ENCODE assay signal across 17 cellular contexts in genomic region chr10:11081413-11081812, GRCh38.
DNase-seq lines count a peak whose midpoint lies in the region; ATAC-seq, FAIRE-seq and TF ChIP-seq lines count a peak whose summit lies in the region.
"Had no signal": no experiment of that assay in that cellular context is flagged by ENCODE, and none has a peak within 500 bp of the region (broad histone marks: within the 10 kb centered on the region; RNA-seq: fewer than 3 reads in every experiment).

No MANE protein-coding gene starts in this region.

- no peak overlapping the region for H3K9ac ChIP-seq in GM12878 (ENCODE audit: control insufficient read depth, insufficient read depth, low read length)
- H3K9ac ChIP-seq: GM23248 had no signal

- H3K27ac ChIP-seq in heart right ventricle (peak overlapping the region in 4 of 10 donors; percentile 9 to 23 (median 20)), GM12878 (ENCODE audit: control insufficient read depth, insufficient read depth) (peak overlapping the region; percentile 6; the same call in 1 of the 2 replicates), right atrium auricular region (peak overlapping the region; percentile 15 to 52), tibial nerve (peak overlapping the region in 2 of 4 donors; percentile 60 to 76), sigmoid colon (no peak overlapping the region)
- H3K27ac ChIP-seq: 22Rv1, GM23248, HL-60 had no signal

- H3K4me1 ChIP-seq in heart right ventricle (peaks cover 14 to 74% (median 49%) of the 10 kb centered on the region in 9 donors), GM12878 (ENCODE audit: control insufficient read depth, insufficient read depth, low read length) (peaks cover 12% of the 10 kb centered on the region), right atrium auricular region (peaks cover 0 to 65% of the 10 kb centered on the region in 2 donors), tibial nerve (peaks cover 0 to 63% (median 25%) of the 10 kb centered on the region in 4 donors), sigmoid colon (peaks cover 0 to 25% (median 18%) of the 10 kb centered on the region in 4 donors)
- H3K4me1 ChIP-seq: Caco-2 had no signal

- TF ChIP-seq POLR2A in GM12878 (IDR thresholded peaks at IDR 0.05; ENCODE audit: low read depth, low read length) (no peak), tibial nerve (IDR thresholded peaks at IDR 0.05) (no peak), sigmoid colon (IDR thresholded peaks at IDR 0.05) (no peak)

- intact Hi-C loops in Right ventricle myocardium inferior (cut with DNase I) = no loop called here
- intact Hi-C loops in heart right ventricle (cut with DNase I) = no loop called here
- intact Hi-C loops in GM12878 (cut with micrococcal nuclease; ENCODE audit: unreplicated experiment) = no loop called here
- intact Hi-C loops in sigmoid colon (cut with DNase I) = no loop called here
- intact Hi-C loops in left colon (cut with DNase I, micrococcal nuclease) = no loop called here

- TF ChIP-seq EP300 in GM12878 (IDR thresholded peaks at IDR 0.05; ENCODE audit: borderline replicate concordance in 1 of 2, control insufficient read depth in 1 of 2, low read depth in 2 of 2, low read length in 2 of 2) = no peak
- TF ChIP-seq EP300 in tibial nerve (IDR thresholded peaks at IDR 0.05) = peak; percentile 52 to 68
- TF ChIP-seq EP300 in sigmoid colon (IDR thresholded peaks at IDR 0.05) = no peak

- no peak for FAIRE-seq in GM12878 (lab: Jason Lieb, UNC)
- FAIRE-seq in RCC 7860 (lab: Jason Lieb, UNC) = no peak
- FAIRE-seq: H54 had no signal

- H3K79me2 ChIP-seq in GM12878 (ENCODE audit: control insufficient read depth, insufficient read depth, low read length) = no peaks in the 10 kb centered on the region

- POLR2A ChIA-PET in GM12878 (lab: Charles Lee) = no interaction called here

- no peaks in the 10 kb centered on the region for H3K27me3 ChIP-seq in heart right ventricle
- no peaks in the 10 kb centered on the region for H3K27me3 ChIP-seq in GM12878 (replicated peaks in 1 of 2; ENCODE audit: control insufficient read depth in 2 of 2, insufficient read depth in 2 of 2, low read length in 1 of 2)
- no peaks in the 10 kb centered on the region for H3K27me3 ChIP-seq in right atrium auricular region
- no peaks in the 10 kb centered on the region for H3K27me3 ChIP-seq in tibial nerve
- no peaks in the 10 kb centered on the region for H3K27me3 ChIP-seq in sigmoid colon

- no peak for TF ChIP-seq RAD21 in GM12878 (IDR thresholded peaks at IDR 0.05; ENCODE audit: insufficient read depth, low read depth, low read length)

- H3K4me3 ChIP-seq in heart right ventricle (no peak overlapping the region), GM12878 (no peak overlapping the region), right atrium auricular region (no peak overlapping the region), tibial nerve (no peak overlapping the region), sigmoid colon (no peak overlapping the region)
- H3K4me3 ChIP-seq: GM23248 had no signal

- CTCF ChIA-PET in GM12878 (lab: Yijun Ruan, JAX) = no interaction called here

- no peaks in the 10 kb centered on the region for H3K36me3 ChIP-seq in heart right ventricle
- H3K36me3 ChIP-seq in GM12878 (ENCODE audit: control insufficient read depth in 2 of 2, insufficient read depth in 2 of 2, low read length in 1 of 2) = no peaks in the 10 kb centered on the region
- no peaks in the 10 kb centered on the region for H3K36me3 ChIP-seq in right atrium auricular region
- no peaks in the 10 kb centered on the region for H3K36me3 ChIP-seq in tibial nerve
- no peaks in the 10 kb centered on the region for H3K36me3 ChIP-seq in sigmoid colon

- 38 to 59% methylated on average over 3 of the region's 3 CpGs for WGBS in heart right ventricle, 2 donors
- 2% methylated on average over 3 of the region's 3 CpGs for WGBS in GM12878 (ENCODE audit: insufficient coverage, insufficient replicate concordance, low lambda C conversion rate, missing lambda C conversion rate)
- WGBS in tibial nerve, 2 donors = 31 to 34% methylated on average over 3 of the region's 3 CpGs
- WGBS in sigmoid colon, 2 donors = 52 to 89% methylated on average over 3 of the region's 3 CpGs

- DNase-seq in Right ventricle myocardium inferior (ENCODE audit: missing footprints) (no peak), heart right ventricle (no peak), GM12878 (ENCODE audit: low read depth, low spot score) (no peak), right atrium auricular region (ENCODE audit: low spot score) (no peak), tibial nerve (ENCODE audit: low spot score in 2 of 2) (no peak), sigmoid colon (no peak), RCC 7860 (ENCODE audit: low spot score) (no peak), left colon (no peak)
- DNase-seq: Caco-2; CD8-positive, alpha-beta memory T cell; DND-41; GF-D8; GM23248 had no signal

- no TSS peak for BruUV-seq in GM12878 (replicated peaks; lab: Mats Ljungman, UMichigan)

- ATAC-seq in Right ventricle myocardium inferior (peak; percentile 51), heart right ventricle (no peak), GM12878 (no peak), left colon (no peak)
- ATAC-seq: HCT116 had no signal

- no peak overlapping the region for H2AFZ ChIP-seq in GM12878 (ENCODE audit: control insufficient read depth, low read depth, low read length)
- H2AFZ ChIP-seq: GM23248 had no signal

- H4K20me1 ChIP-seq in GM12878 (ENCODE audit: control insufficient read depth, insufficient read depth) = no peaks in the 10 kb centered on the region

- RAD21 ChIA-PET in GM12878 (lab: Charles Lee; ENCODE audit: unreplicated experiment) = no interaction called here

- TF ChIP-seq CTCF in heart right ventricle (IDR thresholded peaks at IDR 0.05) (no peak), GM12878 (IDR thresholded peaks at IDR 0.05 in 2 of 3, conservative IDR thresholded peaks at IDR 0.05 in 1 of 3; ENCODE audit: control insufficient read depth in 2 of 3, extremely low read depth in 1 of 3, insufficient read depth in 1 of 3, low read depth in 3 of 3, low read length in 3 of 3) (no peak), right atrium auricular region (IDR thresholded peaks at IDR 0.05) (no peak), tibial nerve (IDR thresholded peaks at IDR 0.05) (no peak), sigmoid colon (IDR thresholded peaks at IDR 0.05) (no peak)

- H3K9me3 ChIP-seq in heart right ventricle (no peaks in the 10 kb centered on the region), GM12878 (replicated peaks; ENCODE audit: control insufficient read depth, insufficient read depth, low read length) (peaks cover 2% of the 10 kb centered on the region; the same call in 2 of the 3 replicates), right atrium auricular region (no peaks in the 10 kb centered on the region), tibial nerve (no peaks in the 10 kb centered on the region), sigmoid colon (no peaks in the 10 kb centered on the region)
- H3K9me3 ChIP-seq: Caco-2 had no signal

- H3K4me2 ChIP-seq in GM12878 (ENCODE audit: control insufficient read depth, insufficient read depth) = no peak overlapping the region

- in situ Hi-C loops in GM12878 (cut with MboI) = no loop called here

- SMC1A ChIA-PET in GM12878 (lab: Charles Lee; ENCODE audit: uncharacterized antibody, unreplicated experiment) = interaction anchor here (1.4 kb wide), 1 partner anchor 83 kb away, joined by 3 read pairs; no protein-coding TSS in a partner anchor

TF ChIP-seq in GM12878, 131 proteins besides CTCF, POLR2A, EP300 and RAD21:
- TF ChIP-seq CHD2 (IDR thresholded peaks at IDR 0.05; ENCODE audit: borderline replicate concordance, low read depth, low read length) (no peak), PML (IDR thresholded peaks at IDR 0.05; ENCODE audit: low read length) (no peak), NFYA (IDR thresholded peaks at IDR 0.05; ENCODE audit: borderline replicate concordance, low read depth, low read length) (no peak), EED (IDR thresholded peaks at IDR 0.05; ENCODE audit: low read depth) (no peak), SP1 (IDR thresholded peaks at IDR 0.05; ENCODE audit: low read depth, low read length) (no peak), RB1 (IDR thresholded peaks at IDR 0.05; ENCODE audit: borderline replicate concordance) (no peak), FOS (IDR thresholded peaks at IDR 0.05; ENCODE audit: borderline replicate concordance, extremely low read depth, insufficient read length) (no peak), SREBF1 (IDR thresholded peaks at IDR 0.05; ENCODE audit: low read length) (no peak), NFXL1 (IDR thresholded peaks at IDR 0.05; ENCODE audit: borderline replicate concordance) (no peak), CEBPB (IDR thresholded peaks at IDR 0.05; ENCODE audit: borderline replicate concordance in 1 of 2, low read depth in 2 of 2, low read length in 2 of 2) (no peak), ESRRA (IDR thresholded peaks at IDR 0.05; ENCODE audit: low read length) (no peak), E4F1 (IDR thresholded peaks at IDR 0.05; ENCODE audit: borderline replicate concordance, partially characterized antibody) (no peak), EGR1 (IDR thresholded peaks at IDR 0.05; ENCODE audit: borderline replicate concordance in 1 of 2, low read depth in 2 of 2, low read length in 2 of 2) (no peak), MYB (IDR thresholded peaks at IDR 0.05; ENCODE audit: borderline replicate concordance, low read depth, low read length) (no peak)

Comparison
In these comparisons a context has a peak if more than half of its experiments do, and no peak if none do; other contexts are left out.
1. H3K27ac ChIP-seq: peak in GM12878 (single experiment) and right atrium auricular region (2 of 2); none in sigmoid colon (0 of 4).